ENCODE assay signal across 19 cellular contexts in the genomic region with DNA sequence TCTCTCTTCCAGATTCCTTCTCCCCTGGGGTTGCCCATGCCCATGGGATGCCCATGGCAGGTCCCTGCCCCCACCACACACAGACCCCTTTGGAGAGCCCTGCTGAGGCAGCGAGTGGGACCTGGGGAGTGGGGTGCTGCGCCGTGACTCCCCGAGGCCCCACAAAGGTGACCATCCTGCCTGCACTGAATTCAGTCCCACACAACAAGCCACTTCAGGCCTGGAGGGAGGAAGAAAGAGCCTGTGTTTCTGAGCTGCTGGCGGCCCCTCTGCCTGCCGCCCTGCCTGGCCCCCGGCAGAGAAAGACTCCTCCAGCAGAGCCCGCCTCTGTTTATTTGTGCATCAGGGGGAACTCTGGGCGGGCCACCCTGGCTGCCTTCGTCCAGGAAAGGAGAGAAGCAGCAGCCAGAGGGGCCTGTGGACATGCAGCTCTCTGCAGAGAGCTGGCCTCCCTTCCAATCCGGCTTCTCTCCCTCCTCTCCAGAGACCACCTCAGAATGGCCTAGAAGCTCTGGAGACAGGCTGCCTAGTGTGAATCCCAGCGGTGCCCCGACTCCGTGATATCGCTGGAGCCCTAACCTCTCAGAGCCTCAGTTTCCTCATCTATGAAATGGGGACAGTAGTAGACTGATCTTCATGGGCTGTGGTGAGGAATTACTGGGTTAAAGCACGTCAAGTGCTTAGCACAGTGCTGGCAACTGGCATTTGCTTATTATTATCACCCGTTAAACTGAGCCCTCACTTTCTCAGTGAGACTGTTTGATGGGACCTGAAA.
"Had no signal": no experiment of that assay in that cellular context is flagged by ENCODE, and none has a peak within 500 bp of the region (broad histone marks: within the 10 kb centered on the region; RNA-seq: fewer than 3 reads in every experiment).

No MANE protein-coding gene starts in this region.

- H3K4me3 ChIP-seq: coronary artery, gastrocnemius medialis, left lung, tibial nerve had no signal

- H3K9me3 Mint-ChIP-seq: activated T-cell treated with anti-CD3 and anti-CD28 coated beads, Interleukin-2, amount 50 U/mL, for 4 hours; naive thymus-derived CD4-positive, alpha-beta T cell; T-helper 2 cell treated with Interferon-gamma antibody and Interleukin-4, amounts not matched to agents 5 μg/mL and 100 μg/mL, for 36 hours had no signal

- H3K4me3 Mint-ChIP-seq: activated CD8-positive, alpha-beta T cell treated with anti-CD3 and anti-CD28 coated beads, Interleukin-2, amount 10 ng/mL, durations not matched to agents 7 days and 5 days; activated T-cell treated with anti-CD3 and anti-CD28 coated beads, Interleukin-2, amount 50 U/mL, for 4 hours; naive thymus-derived CD4-positive, alpha-beta T cell; T-helper 2 cell treated with Interferon-gamma antibody and Interleukin-4, amounts not matched to agents 5 μg/mL and 100 μg/mL, for 36 hours had no signal

- H3K27ac Mint-ChIP-seq: activated CD8-positive, alpha-beta T cell treated with anti-CD3 and anti-CD28 coated beads, Interleukin-2, amount 10 ng/mL, durations not matched to agents 7 days and 5 days; naive thymus-derived CD4-positive, alpha-beta T cell; T-helper 2 cell treated with Interferon-gamma antibody and Interleukin-4, amounts not matched to agents 5 μg/mL and 100 μg/mL, for 36 hours had no signal

- H3K27me3 ChIP-seq: gastrocnemius medialis, left lung, tibial nerve had no signal

- H3K36me3 ChIP-seq: gastrocnemius medialis, left lung had no signal

- H3K4me1 ChIP-seq: left lung had no signal

- H3K9me3 ChIP-seq: gastrocnemius medialis, left lung, tibial nerve had no signal

- H3K4me1 Mint-ChIP-seq: naive thymus-derived CD4-positive, alpha-beta T cell had no signal

- ATAC-seq: activated CD8-positive, alpha-beta T cell treated with anti-CD3 and anti-CD28 coated beads, Interleukin-2, amount 10 ng/mL, durations not matched to agents 7 days and 5 days; activated T-cell treated with anti-CD3 and anti-CD28 coated beads, Interleukin-2, amount 50 U/mL, for 4 hours; esophagus mucosa; gastrocnemius medialis; left lung; naive thymus-derived CD4-positive, alpha-beta T cell had no signal

- DNase-seq: activated CD4-positive, alpha-beta T cell treated with anti-CD3 and anti-CD28 coated beads for 48 hours; activated CD8-positive, alpha-beta T cell treated with anti-CD3 and anti-CD28 coated beads, Interleukin-2, amount 10 ng/mL, durations not matched to agents 7 days and 5 days; activated effector memory CD4-positive, alpha-beta T cell treated with Interleukin-2 at 50 U/mL for 16 hours; activated naive CD4-positive, alpha-beta T cell treated with anti-CD3 and anti-CD28 coated beads, Interleukin-2, amount 50 U/mL, for 16 hours; activated T-cell treated with anti-CD3 and anti-CD28 coated beads, Interleukin-2, amount 50 U/mL, for 4 hours; aorta; gastrocnemius medialis; kidney; left lung; naive thymus-derived CD4-positive, alpha-beta T cell; stimulated activated CD4-positive, alpha-beta T cell treated with anti-CD3 and anti-CD28 coated beads, Interleukin-12 subunit alpha, Interleukin-12 subunit beta, amount 100 ng/mL, for 4 hours; stimulated activated CD4-positive, alpha-beta T cell treated with anti-CD3 and anti-CD28 coated beads, Interleukin-1b, Interleukin-23, amount 100 ng/mL, for 48 hours; stimulated activated CD8-positive, alpha-beta memory T cell treated with anti-CD3 and anti-CD28 coated beads, Interleukin-4, amount 100 ng/mL, for 48 hours; stimulated activated naive CD4-positive, alpha-beta T cell had no signal

- FAIRE-seq: kidney, TTC549 had no signal

- H3K27ac ChIP-seq: coronary artery, gastrocnemius medialis, left lung had no signal

- H3K36me3 Mint-ChIP-seq: naive thymus-derived CD4-positive, alpha-beta T cell had no signal
